ENCODE assay signal across 29 cellular contexts in the genomic region with DNA sequence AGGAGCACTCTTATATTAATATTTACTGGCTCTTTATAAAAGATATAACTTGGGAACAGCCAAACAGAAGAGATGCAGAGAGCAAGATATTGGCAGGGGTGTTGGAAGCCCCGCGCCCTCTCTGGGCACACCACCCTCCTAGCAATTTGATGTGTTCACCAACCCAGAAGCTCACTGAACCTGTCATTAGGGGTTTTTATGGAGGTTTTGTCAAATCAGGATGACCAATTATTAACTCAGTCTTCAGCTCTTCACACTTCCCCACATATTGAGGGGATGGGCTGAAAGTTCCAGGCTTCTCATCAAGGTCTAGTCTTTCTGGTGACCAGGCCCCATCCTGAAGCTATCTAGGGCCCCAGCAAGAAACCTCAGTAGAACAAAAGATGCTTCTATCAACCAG.
"Had no signal": no experiment of that assay in that cellular context is flagged by ENCODE, and none has a peak within 500 bp of the region (broad histone marks: within the 10 kb centered on the region; RNA-seq: fewer than 3 reads in every experiment).

No MANE protein-coding gene starts in this region.

- H3K4me1 ChIP-seq: ascending aorta, body of pancreas had no signal

- H3K27ac ChIP-seq: ascending aorta, body of pancreas, coronary artery, SK-N-MC, VCaP had no signal

- H3K27me3 ChIP-seq: ascending aorta, body of pancreas had no signal

- DNase-seq: activated CD4-positive, alpha-beta T cell treated with anti-CD3 and anti-CD28 coated beads for 36 hours; activated CD4-positive, alpha-beta T cell treated with anti-CD3 and anti-CD28 coated beads, Interleukin-2, amount 50 U/mL, for 1 hour; activated CD4-positive, CD25-positive, alpha-beta regulatory T cell; activated CD8-positive, alpha-beta memory T cell treated with anti-CD3 and anti-CD28 coated beads, Interleukin-2, amount 50 U/mL, for 4 hours; activated CD8-positive, alpha-beta T cell treated with anti-CD3 and anti-CD28 coated beads for 36 hours; activated naive CD4-positive, alpha-beta T cell treated with anti-CD3 and anti-CD28 coated beads, Interleukin-2, amount 50 U/mL, for 16 hours; activated T-cell treated with anti-CD3 and anti-CD28 coated beads, Interleukin-2, amount 50 U/mL, for 72 hours; amniotic stem cell; body of pancreas; central memory CD4-positive, alpha-beta T cell; MM.1S; NCI-H1105; NCI-H1436; NCI-H1694 treated with DMSO at 0.1 percent for 48 hours; NCI-H2029 treated with DMSO at 0.1 percent for 48 hours; NCI-H510A treated with DMSO at 0.1 percent for 48 hours; NCI-H69; NK-92 treated with Interleukin-12 subunit alpha and Interleukin-12 subunit beta, amount 100 ng/mL, for 24 hours; OCI-M1; RPMI8226; T-cell; T-helper 2 cell; T1000 had no signal

- H3K9me3 ChIP-seq: ascending aorta, body of pancreas had no signal

- H3K4me3 ChIP-seq: ascending aorta, body of pancreas, coronary artery, SK-N-MC had no signal

- ATAC-seq: activated CD4-positive, alpha-beta T cell treated with anti-CD3 and anti-CD28 coated beads for 36 hours; activated CD8-positive, alpha-beta T cell treated with anti-CD3 and anti-CD28 coated beads for 36 hours; activated T-cell treated with anti-CD3 and anti-CD28 coated beads, Interleukin-2, amount 50 U/mL, for 72 hours; body of pancreas; Panc1; Right ventricle myocardium inferior; T-cell had no signal
